In the genomic region with DNA sequence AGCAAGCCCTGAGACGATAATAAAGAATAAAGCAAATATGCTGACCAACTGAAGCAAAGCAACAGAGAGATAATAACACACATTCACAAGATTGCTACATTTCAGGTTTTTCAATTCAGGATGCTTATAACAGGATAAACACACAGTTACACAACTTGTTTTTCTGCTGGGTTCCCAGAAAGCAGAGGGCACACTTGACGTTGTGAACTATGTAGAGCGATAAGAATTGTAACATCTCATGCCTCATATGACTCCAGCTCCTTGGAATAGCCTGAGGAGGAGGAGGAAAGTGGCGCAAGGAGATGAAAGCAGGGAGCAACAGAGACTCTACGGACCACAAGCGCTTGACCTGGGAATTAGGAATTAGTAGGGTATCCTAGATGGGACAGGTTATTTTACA, we compare ENCODE assay signal across 26 cellular contexts.
"Had no signal": no experiment of that assay in that cellular context is flagged by ENCODE, and none has a peak within 500 bp of the region (broad histone marks: within the 10 kb centered on the region; RNA-seq: fewer than 3 reads in every experiment).

No MANE protein-coding gene starts in this region.

- FAIRE-seq: colon, keratinocyte had no signal

- H3K4me1 ChIP-seq: psoas muscle had no signal

- H3K27me3 Mint-ChIP-seq: memory B cell; naive B cell; natural killer cell treated with Interleukin-12 subunit alpha and Interleukin-12 subunit beta and Interleukin-15 and Interleukin-18, amount 100 ng/mL, for 72 hours; stimulated activated naive B cell treated with anti-CD40 and anti-IgM and Interleukin-4, amounts not matched to agents 10 μg/mL and 1 μg/mL and 100 μg/mL, for 72 hours; stimulated activated naive CD8-positive, alpha-beta T cell treated with anti-CD3 and anti-CD28 coated beads, Interleukin-15, Interleukin-2, amounts not matched to agents 100 ng/mL and 50 ng/mL, for 24 hours had no signal

- ATAC-seq: esophagus mucosa; gastrocnemius medialis; left ventricle myocardium superior; mucosa of descending colon; natural killer cell treated with Interleukin-12 subunit alpha and Interleukin-12 subunit beta and Interleukin-15 and Interleukin-18, amount 100 ng/mL, for 72 hours; psoas muscle; right cardiac atrium; stimulated activated naive B cell treated with anti-CD40 and anti-IgM and Interleukin-4, amounts not matched to agents 10 μg/mL and 1 μg/mL and 100 μg/mL, for 72 hours had no signal

- H3K9me3 ChIP-seq: gastrocnemius medialis, mucosa of descending colon, psoas muscle, transverse colon had no signal

- H3K27ac Mint-ChIP-seq: memory B cell; natural killer cell treated with Interleukin-12 subunit alpha and Interleukin-12 subunit beta and Interleukin-15 and Interleukin-18, amount 100 ng/mL, for 72 hours; neural progenitor cell; stimulated activated naive B cell treated with anti-CD40 and anti-IgM and Interleukin-4, amounts not matched to agents 10 μg/mL and 1 μg/mL and 100 μg/mL, for 72 hours; stimulated activated naive CD8-positive, alpha-beta T cell treated with anti-CD3 and anti-CD28 coated beads, Interleukin-15, Interleukin-2, amounts not matched to agents 100 ng/mL and 50 ng/mL, for 24 hours had no signal

- H3K27me3 ChIP-seq: neural progenitor cell, transverse colon had no signal

- H3K9me3 Mint-ChIP-seq: memory B cell; naive B cell; natural killer cell treated with Interleukin-12 subunit alpha and Interleukin-12 subunit beta and Interleukin-15 and Interleukin-18, amount 100 ng/mL, for 72 hours; neural progenitor cell; stimulated activated naive B cell treated with anti-CD40 and anti-IgM and Interleukin-4, amounts not matched to agents 10 μg/mL and 1 μg/mL and 100 μg/mL, for 72 hours; stimulated activated naive CD8-positive, alpha-beta T cell treated with anti-CD3 and anti-CD28 coated beads, Interleukin-15, Interleukin-2, amounts not matched to agents 100 ng/mL and 50 ng/mL, for 24 hours had no signal

- H3K4me2 ChIP-seq: neural progenitor cell had no signal

- H3K4me3 Mint-ChIP-seq: memory B cell; natural killer cell treated with Interleukin-12 subunit alpha and Interleukin-12 subunit beta and Interleukin-15 and Interleukin-18, amount 100 ng/mL, for 72 hours; neural progenitor cell; stimulated activated naive B cell treated with anti-CD40 and anti-IgM and Interleukin-4, amounts not matched to agents 10 μg/mL and 1 μg/mL and 100 μg/mL, for 72 hours; stimulated activated naive CD8-positive, alpha-beta T cell treated with anti-CD3 and anti-CD28 coated beads, Interleukin-15, Interleukin-2, amounts not matched to agents 100 ng/mL and 50 ng/mL, for 24 hours had no signal

- DNase-seq: dorsolateral prefrontal cortex; effector CD4-positive, alpha-beta T cell; foreskin fibroblast; gastrocnemius medialis; head of caudate nucleus; left ventricle myocardium superior; mucosa of descending colon; naive B cell; nucleus accumbens; posterior cingulate gyrus; psoas muscle; right cardiac atrium; stimulated activated CD4-positive, alpha-beta T cell treated with anti-CD3 and anti-CD28 coated beads, Interleukin-15, amount 100 ng/mL, for 24 hours; stimulated activated CD4-positive, alpha-beta T cell treated with anti-CD3 and anti-CD28 coated beads, Interleukin-2, amount 100 ng/mL, for 48 hours; stimulated activated naive B cell treated with anti-CD40 and anti-IgM and Interleukin-4, amounts not matched to agents 10 μg/mL and 1 μg/mL and 100 μg/mL, for 72 hours; transverse colon had no signal

- H3K9ac ChIP-seq: neural progenitor cell had no signal

- H3K27ac ChIP-seq: epithelial cell of prostate, gastrocnemius medialis, neural progenitor cell, psoas muscle, skin epidermis, transverse colon had no signal

- H3K36me3 Mint-ChIP-seq: memory B cell; naive B cell; natural killer cell treated with Interleukin-12 subunit alpha and Interleukin-12 subunit beta and Interleukin-15 and Interleukin-18, amount 100 ng/mL, for 72 hours; neural progenitor cell had no signal

- H3K36me3 ChIP-seq: gastrocnemius medialis, neural progenitor cell, transverse colon had no signal

- H3K4me3 ChIP-seq: dorsolateral prefrontal cortex, gastrocnemius medialis, lung, mucosa of descending colon, neural progenitor cell, psoas muscle, skin epidermis, transverse colon had no signal
